In genomic region chr2:126307740-126308139, GRCh38 we compare ENCODE assay signal across 22 cellular contexts.
DNase-seq lines count a peak whose midpoint lies in the region; ATAC-seq, FAIRE-seq and TF ChIP-seq lines count a peak whose summit lies in the region.
"Had no signal": no experiment of that assay in that cellular context is flagged by ENCODE, and none has a peak within 500 bp of the region (broad histone marks: within the 10 kb centered on the region; RNA-seq: fewer than 3 reads in every experiment).

No MANE protein-coding gene starts in this region.

- no peak overlapping the region for H2BK15ac ChIP-seq in H1 (ENCODE audit: low read length)

- H2BK120ac ChIP-seq in H1 (replicated peaks; ENCODE audit: low read depth, low read length) = no peak overlapping the region

- H3K27me3 ChIP-seq in H1 (replicated peaks in 1 of 4; ENCODE audit: control insufficient read depth in 3 of 4, extremely low read depth in 1 of 4, insufficient read depth in 3 of 4, low read length in 3 of 4) = no peaks in the 10 kb centered on the region
- H3K27me3 ChIP-seq in testis = no peaks in the 10 kb centered on the region
- H3K27me3 ChIP-seq: BLaER1 treated with 17β-estradiol and CSF1 and Interleukin-3, amounts not matched to agents 10 nM and 100 nM; Peyer's patch; SJSA1 had no signal

- H4K91ac ChIP-seq in H1 (replicated peaks; ENCODE audit: insufficient read length, low read length) = no peak overlapping the region

- ATAC-seq in HG02623 (IDR thresholded peaks at IDR 0.05; ENCODE audit: unreplicated experiment) = no peak
- no peak for ATAC-seq in sciatic nerve
- ATAC-seq: HCT116 had no signal

- H4K5ac ChIP-seq in H1 (ENCODE audit: insufficient read length, low read depth, low read length) = no peak overlapping the region

- H3K14ac ChIP-seq in H1 (ENCODE audit: insufficient read length) = no peak overlapping the region

- H3K4me1 ChIP-seq in HEK293 (ENCODE audit: control insufficient read depth, insufficient read depth, low read length) (no peaks in the 10 kb centered on the region), H1 (replicated peaks in 1 of 4; ENCODE audit: control insufficient read depth in 3 of 4, insufficient read depth in 4 of 4, low read length in 3 of 4) (peaks cover 0 to 10% (median 1%) of the 10 kb centered on the region in 4 experiments; a peak in 3 of 7 replicates), testis (no peaks in the 10 kb centered on the region)
- H3K4me1 ChIP-seq: Peyer's patch, SJSA1 had no signal

- intact Hi-C loops in testis (cut with DNase I; ENCODE audit: low total_unique reads) = no loop called here
- intact Hi-C loops in sciatic nerve (cut with DNase I) = no loop called here
- intact Hi-C loops in lower leg skin (cut with DNase I; ENCODE audit: low total_unique reads) = no loop called here

- TF ChIP-seq EP300 in H1 (IDR thresholded peaks at IDR 0.05; ENCODE audit: borderline replicate concordance in 1 of 2, low read depth in 2 of 2, low read length in 2 of 2) = no peak

- no peaks in the 10 kb centered on the region for H3K79me2 ChIP-seq in H1 (ENCODE audit: control insufficient read depth in 1 of 2, insufficient read depth in 2 of 2, low read length in 2 of 2)

- CTCF ChIA-PET in HEK293 (lab: Yijun Ruan, JAX) = no interaction called here
- CTCF ChIA-PET in H1 (lab: Charles Lee; ENCODE audit: partially characterized antibody) = no interaction called here

- peak overlapping the region; percentile 47 for H3K4me3 ChIP-seq in HEK293 (ENCODE audit: low read depth, low read length)
- no peak overlapping the region for H3K4me3 ChIP-seq in H1 (ENCODE audit: extremely low read depth in 1 of 4, insufficient read depth in 2 of 4, low read depth in 3 of 4, low read length in 4 of 4)
- peak overlapping the region; percentile 11 to 43 for H3K4me3 ChIP-seq in testis
- H3K4me3 ChIP-seq in lower leg skin (ENCODE audit: low read depth, poor library complexity, severe bottlenecking) = no peak overlapping the region
- H3K4me3 ChIP-seq: BLaER1 treated with 17β-estradiol and CSF1 and Interleukin-3, amounts not matched to agents 10 nM and 100 nM; GM23248; Peyer's patch; SJSA1 had no signal

- TF ChIP-seq CTCF in HEK293 (tag by site-specific recombination; IDR thresholded peaks at IDR 0.05) (no peak), H1 (IDR thresholded peaks at IDR 0.05; ENCODE audit: control extremely low read depth in 1 of 3, insufficient read depth in 1 of 3, low read depth in 1 of 3, low read length in 3 of 3) (no peak), testis (IDR thresholded peaks at IDR 0.05) (no peak), lower leg skin (IDR thresholded peaks at IDR 0.05) (no peak)

- H2AFZ ChIP-seq in H1 (ENCODE audit: low read length) = peak overlapping the region; percentile 55
- H2AFZ ChIP-seq: GM23248 had no signal

- no peak for TF ChIP-seq RAD21 in H1 (IDR thresholded peaks at IDR 0.05 in 1 of 2, conservative IDR thresholded peaks at IDR 0.05 in 1 of 2; ENCODE audit: low read depth in 2 of 2, low read length in 2 of 2)

- TF ChIP-seq POLR2A in H1 (IDR thresholded peaks at IDR 0.05; ENCODE audit: control extremely low read depth in 1 of 2, low read depth in 2 of 2, low read length in 2 of 2) (no peak), testis (IDR thresholded peaks at IDR 0.05) (no peak), lower leg skin (IDR thresholded peaks at IDR 0.05) (no peak)

- DNase-seq in NCI-H510A treated with DMSO at 0.1 percent for 48 hours (lab: John Stamatoyannopoulos, UW) (peak; percentile 55), NCI-H510A (lab: John Stamatoyannopoulos, UW) (no peak), H1 (ENCODE audit: low read depth in 1 of 2, low spot score in 2 of 2) (no peak), testis (no peak), sciatic nerve (ENCODE audit: low spot score) (no peak), lower leg skin (ENCODE audit: low spot score in 2 of 2) (no peak)
- DNase-seq: CD8-positive, alpha-beta memory T cell; GDM1; GM23248; MM.1S; NCI-H1092; NCI-H1436; NCI-H187 treated with DMSO at 0.1 percent for 48 hours; NCI-H2107; NCI-H82; Peyer's patch had no signal

- 87% methylated on average over 8 of the region's 8 CpGs; no CpG with 5 or more reads in 1 of the 2 experiments for WGBS in H1 (ENCODE audit: extremely low coverage in 1 of 2, insufficient coverage in 1 of 2, insufficient read length in 1 of 2, insufficient replicate concordance in 2 of 2, low coverage in 1 of 2, low lambda C conversion rate in 2 of 2, missing lambda C conversion rate in 1 of 2), 2 experiments
- 43 to 62% methylated on average over 8 of the region's 8 CpGs for WGBS in testis, 2 donors
- WGBS in lower leg skin, 2 donors = 63 to 76% methylated on average over 8 of the region's 8 CpGs

- H3K4me2 ChIP-seq in H1 (ENCODE audit: insufficient read depth in 1 of 2, low read depth in 2 of 2, low read length in 2 of 2) = no peak overlapping the region
- H3K4me2 ChIP-seq: BLaER1 treated with 17β-estradiol and CSF1 and Interleukin-3, amounts not matched to agents 10 nM and 100 nM had no signal

- no peak overlapping the region for H3K23ac ChIP-seq in H1 (ENCODE audit: insufficient read length)

- no peak overlapping the region for H2BK12ac ChIP-seq in H1 (ENCODE audit: low read depth, low read length)

- H4K20me1 ChIP-seq in H1 (replicated peaks in 1 of 2; ENCODE audit: control insufficient read depth in 1 of 2, insufficient read depth in 2 of 2, low read length in 2 of 2) = no peaks in the 10 kb centered on the region
- H4K20me1 ChIP-seq: BLaER1 treated with 17β-estradiol and CSF1 and Interleukin-3, amounts not matched to agents 10 nM and 100 nM had no signal

- no peak overlapping the region for H3K4ac ChIP-seq in H1 (replicated peaks; ENCODE audit: insufficient read length, low read depth, low read length)

- no peak overlapping the region for H3K18ac ChIP-seq in H1 (ENCODE audit: extremely low read depth, low read length)

- no peaks in the 10 kb centered on the region for H3K36me3 ChIP-seq in HEK293 (ENCODE audit: control insufficient read depth in 2 of 2, insufficient read depth in 1 of 2, low read length in 2 of 2)
- no peaks in the 10 kb centered on the region for H3K36me3 ChIP-seq in H1 (ENCODE audit: control insufficient read depth in 2 of 4, insufficient read depth in 4 of 4, low read length in 3 of 4)
- no peaks in the 10 kb centered on the region for H3K36me3 ChIP-seq in testis (ENCODE audit: low read depth, missing control alignments)
- H3K36me3 ChIP-seq: BLaER1 treated with 17β-estradiol and CSF1 and Interleukin-3, amounts not matched to agents 10 nM and 100 nM; Peyer's patch; SJSA1 had no signal

- H3K56ac ChIP-seq in H1 (replicated peaks; ENCODE audit: insufficient read length, low read depth, low read length) = no peak overlapping the region

- no peak overlapping the region for H4K8ac ChIP-seq in H1 (ENCODE audit: extremely low read depth, insufficient read depth, low read length)

- H3K9me3 ChIP-seq in HEK293 (ENCODE audit: control insufficient read depth, insufficient read depth, low read depth, low read length) = no peaks in the 10 kb centered on the region
- no peaks in the 10 kb centered on the region for H3K9me3 ChIP-seq in H1 (ENCODE audit: insufficient read depth in 2 of 2, low read depth in 1 of 2, low read length in 1 of 2)
- no peaks in the 10 kb centered on the region for H3K9me3 ChIP-seq in testis
- H3K9me3 ChIP-seq: Peyer's patch, SJSA1 had no signal

- no peak overlapping the region for H2BK20ac ChIP-seq in H1 (ENCODE audit: low read length)

- POLR2A ChIA-PET in HEK293 (lab: Yijun Ruan, JAX) = no interaction called here
- POLR2A ChIA-PET in H1 (lab: Charles Lee; ENCODE audit: partially characterized antibody) = interaction anchor here (0.6 kb wide), 1 partner anchor 1811 kb away, joined by 3 read pairs; no protein-coding TSS in a partner anchor

- no peak for FAIRE-seq in H1 (lab: Jason Lieb, UNC)

- no peaks in the 10 kb centered on the region for H3K79me1 ChIP-seq in H1 (ENCODE audit: low read depth, low read length)

- no peak overlapping the region for H2AK5ac ChIP-seq in H1 (ENCODE audit: low read depth, low read length)

- H3K27ac ChIP-seq in HEK293 (ENCODE audit: extremely low read depth, low read depth, low read length) (peak overlapping the region; percentile 60; the same call in 1 of the 2 replicates), H1 (ENCODE audit: low read depth, low read length) (no peak overlapping the region), testis (no peak overlapping the region)
- H3K27ac ChIP-seq: 22Rv1; BLaER1 treated with 17β-estradiol and CSF1 and Interleukin-3, amounts not matched to agents 10 nM and 100 nM; GM23248; Peyer's patch; SJSA1 had no signal

- H2BK5ac ChIP-seq in H1 (ENCODE audit: low read depth, low read length) = no peak overlapping the region

- no peaks in the 10 kb centered on the region for H3K23me2 ChIP-seq in H1 (ENCODE audit: low read depth, low read length)

- no peak overlapping the region for H3K9ac ChIP-seq in H1 (replicated peaks in 1 of 4; ENCODE audit: extremely low read depth in 1 of 4, low read depth in 3 of 4, low read length in 3 of 4)
- H3K9ac ChIP-seq: BLaER1 treated with 17β-estradiol and CSF1 and Interleukin-3, amounts not matched to agents 10 nM and 100 nM; GM23248 had no signal

TF ChIP-seq in HEK293, 187 proteins besides CTCF, POLR2A, EP300 and RAD21:
- TF ChIP-seq ZNF677 (tag by site-specific recombination; IDR thresholded peaks at IDR 0.05) = no peak
- TF ChIP-seq ZNF350 (tag by site-specific recombination; IDR thresholded peaks at IDR 0.05) = no peak
- no peak for TF ChIP-seq ZNF169 (tag by site-specific recombination; IDR thresholded peaks at IDR 0.05)
- TF ChIP-seq ZNF510 (tag by site-specific recombination; IDR thresholded peaks at IDR 0.05; ENCODE audit: insufficient replicate concordance) = no peak

TF ChIP-seq in H1, 55 proteins besides CTCF, POLR2A, EP300 and RAD21:
- TF ChIP-seq SAP30 (IDR thresholded peaks at IDR 0.05; ENCODE audit: insufficient read depth, insufficient replicate concordance, low read length) = no peak
- TF ChIP-seq CBX8 (IDR thresholded peaks at IDR 0.05; ENCODE audit: borderline replicate concordance, low read depth, low read length) = no peak
- no peak for TF ChIP-seq HDAC6 (IDR thresholded peaks at IDR 0.05; ENCODE audit: low read depth, low read length)
- TF ChIP-seq CBX5 (IDR thresholded peaks at IDR 0.05; ENCODE audit: low read depth, low read length) = no peak
- TF ChIP-seq BRCA1 (IDR thresholded peaks at IDR 0.05; ENCODE audit: low read depth, low read length) = no peak
- TF ChIP-seq ASH2L (IDR thresholded peaks at IDR 0.05; ENCODE audit: low read length) = no peak

Comparison
In these comparisons a context has a peak if more than half of its experiments do, and no peak if none do; other contexts are left out.
1. H3K4me3 ChIP-seq: peak in HEK293 (single experiment) and testis (2 of 2); none in H1 (0 of 4) and lower leg skin (single experiment).